1 cellular context compared by ENCODE assay signal in the genomic region with DNA sequence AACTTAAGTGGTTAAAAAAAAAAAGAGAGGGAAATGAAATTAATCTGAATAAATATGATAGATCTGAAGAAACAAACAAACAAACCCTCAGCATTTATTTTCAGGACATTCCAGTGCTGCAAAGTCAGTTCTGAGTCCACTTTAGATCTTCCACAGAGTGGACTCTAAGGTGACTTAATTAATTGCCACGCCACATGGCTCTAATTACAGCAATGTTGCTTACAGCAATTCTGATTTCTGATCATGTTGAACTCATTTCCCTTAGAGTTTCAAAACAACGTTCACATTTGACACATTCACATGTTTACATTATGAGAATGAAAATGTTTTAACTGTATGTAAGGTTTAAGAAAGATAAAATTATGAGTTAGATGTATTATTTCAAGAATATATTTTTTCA.
TF ChIP-seq lines count a peak whose summit lies in the region.

No MANE protein-coding gene starts in this region.

TF ChIP-seq in endothelial cell of umbilical vein, 7 proteins besides CTCF, POLR2A, EP300 and RAD21:
- no peak for TF ChIP-seq POLR2AphosphoS5 (IDR thresholded peaks at IDR 0.05; ENCODE audit: insufficient read depth, low read depth, low read length)
